26 cellular contexts compared by ENCODE assay signal in the genomic region with DNA sequence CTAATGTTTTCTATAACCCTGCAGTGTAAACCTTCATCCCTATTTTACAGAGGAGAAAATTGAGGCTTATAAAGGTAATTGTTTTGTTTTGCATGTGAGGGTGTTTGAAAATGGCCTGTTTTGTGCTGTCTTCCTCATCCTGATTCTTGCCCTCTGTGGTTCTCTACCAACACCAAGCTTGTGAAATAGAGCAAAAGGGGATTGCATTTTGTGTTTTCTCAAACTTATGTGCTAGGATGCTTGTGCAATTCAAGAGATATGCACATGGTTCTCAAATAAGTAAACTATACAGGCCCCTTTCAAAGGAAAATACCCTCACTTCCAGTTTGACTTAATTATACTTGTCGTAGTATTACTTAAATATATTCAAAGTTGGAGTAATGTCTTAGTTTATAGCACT. TPM values are rescaled to one million over a fixed set of nuclear protein-coding genes. Genes with fewer than 3 reads are reported as not detected.
DNase-seq lines count a peak whose midpoint lies in the region; ATAC-seq and TF ChIP-seq lines count a peak whose summit lies in the region.
"Had no signal": no experiment of that assay in that cellular context is flagged by ENCODE, and none has a peak within 500 bp of the region (broad histone marks: within the 10 kb centered on the region; RNA-seq: fewer than 3 reads in every experiment).

No MANE protein-coding gene starts in this region.

- peaks cover 6% of the 10 kb centered on the region for H3K9me3 ChIP-seq in left ventricle myocardium inferior (replicated peaks)
- H3K9me3 ChIP-seq in lower lobe of right lung: no peaks in the 10 kb centered on the region
- H3K9me3 ChIP-seq in upper lobe of right lung: no peaks in the 10 kb centered on the region
- H3K9me3 ChIP-seq in CD4-positive, alpha-beta memory T cell (ENCODE audit: control insufficient read depth in 1 of 2, low read length in 2 of 2): no peaks in the 10 kb centered on the region
- H3K9me3 ChIP-seq: body of pancreas, left lung, MG63, thoracic aorta had no signal

- H3K27ac ChIP-seq in left ventricle myocardium inferior (replicated peaks): peak overlapping the region; percentile 76
- peak overlapping the region; percentile 31 for H3K27ac ChIP-seq in lower lobe of right lung
- peak overlapping the region; percentile 38 for H3K27ac ChIP-seq in upper lobe of right lung
- no peak overlapping the region for H3K27ac ChIP-seq in CD4-positive, alpha-beta memory T cell (ENCODE audit: low read depth, low read length)
- H3K27ac ChIP-seq: neural progenitor cell, VCaP had no signal

- POLR2A ChIA-PET in CD4-positive, alpha-beta memory T cell (lab: Charles Lee; ENCODE audit: partially characterized antibody): interaction anchor here (2.1 kb wide), 1 partner anchor 9 kb away, joined by 6 read pairs; no protein-coding TSS in a partner anchor

- H3K27me3 ChIP-seq in left ventricle myocardium inferior (ENCODE audit: low read depth): no peaks in the 10 kb centered on the region
- no peaks in the 10 kb centered on the region for H3K27me3 ChIP-seq in lower lobe of right lung (ENCODE audit: low read depth)
- no peaks in the 10 kb centered on the region for H3K27me3 ChIP-seq in upper lobe of right lung
- no peaks in the 10 kb centered on the region for H3K27me3 ChIP-seq in CD4-positive, alpha-beta memory T cell (ENCODE audit: insufficient read depth, low read length)
- H3K27me3 ChIP-seq: body of pancreas, left lung, MG63, neural progenitor cell had no signal

- H3K27ac Mint-ChIP-seq in CD4-positive, alpha-beta memory T cell: no peak overlapping the region
- H3K27ac Mint-ChIP-seq: CD4-positive, alpha-beta T cell; neural progenitor cell had no signal

- no peak for DNase-seq in left ventricle myocardium inferior
- DNase-seq in left ventricle myocardium superior: no peak
- DNase-seq in SKM-1 treated with dmso at 0.1 percent for 144 hours (lab: John Stamatoyannopoulos, UW; ENCODE audit: unreplicated experiment): peak; percentile 74
- DNase-seq in lower lobe of right lung: no peak
- no peak for DNase-seq in upper lobe of right lung
- DNase-seq in nucleus accumbens (lab: John Stamatoyannopoulos, UW): no peak
- no peak for DNase-seq in CD4-positive, alpha-beta memory T cell
- DNase-seq: activated CD4-positive, alpha-beta T cell treated with anti-CD3 and anti-CD28 coated beads, Interleukin-2, amount 50 U/mL, for 4 hours; activated T-cell treated with anti-CD3 and anti-CD28 coated beads for 4 hours; body of pancreas; CD4-positive, alpha-beta T cell; effector memory CD4-positive, alpha-beta T cell; left lung; MG63; NCI-H1694; NCI-H526 treated with DMSO at 0.1 percent for 48 hours; PC-3; retina; SHP77 treated with DMSO at 0.1 percent for 48 hours; stimulated activated CD4-positive, alpha-beta T cell treated with anti-CD3 and anti-CD28 coated beads, Interleukin-15, amount 100 ng/mL, for 24 hours; T-helper 2 cell had no signal

- H3K27me3 Mint-ChIP-seq in CD4-positive, alpha-beta memory T cell: no peaks in the 10 kb centered on the region
- H3K27me3 Mint-ChIP-seq: activated naive CD4-positive, alpha-beta T cell treated with anti-CD3 and anti-CD28 coated beads, Interleukin-2, amount 50 U/mL, for 24 hours; CD4-positive, alpha-beta T cell had no signal

- CTCF ChIA-PET in CD4-positive, alpha-beta memory T cell (lab: Charles Lee; ENCODE audit: partially characterized antibody): interaction anchor here (1.1 to 1.3 kb wide), 2 partner anchors 11 to 367 kb away, joined by 3 read pairs; no protein-coding TSS in a partner anchor

- intact Hi-C loops in left ventricle myocardium inferior (cut with micrococcal nuclease) (no loop called here), left ventricle myocardium superior (cut with micrococcal nuclease) (loop anchor here (10.0 kb wide), 1 partner anchor 203 kb away; no protein-coding TSS in a partner anchor), lower lobe of right lung (cut with DNase I) (no loop called here), upper lobe of right lung (cut with DNase I) (no loop called here)
- intact Hi-C loops in CD4-positive, alpha-beta memory T cell (cut with micrococcal nuclease): no loop called here

- no peak for TF ChIP-seq CTCF in left ventricle myocardium inferior (IDR thresholded peaks at IDR 0.05; ENCODE audit: borderline replicate concordance)
- TF ChIP-seq CTCF in lower lobe of right lung (IDR thresholded peaks at IDR 0.05): no peak
- no peak for TF ChIP-seq CTCF in upper lobe of right lung (IDR thresholded peaks at IDR 0.05)

- no peaks in the 10 kb centered on the region for H3K36me3 Mint-ChIP-seq in CD4-positive, alpha-beta memory T cell

- no peak overlapping the region for H3K4me3 Mint-ChIP-seq in CD4-positive, alpha-beta memory T cell
- H3K4me3 Mint-ChIP-seq: activated naive CD4-positive, alpha-beta T cell treated with anti-CD3 and anti-CD28 coated beads, Interleukin-2, amount 50 U/mL, for 24 hours; CD4-positive, alpha-beta T cell; neural progenitor cell had no signal

- H3K4me3 ChIP-seq in left ventricle myocardium inferior (no peak overlapping the region), lower lobe of right lung (no peak overlapping the region), upper lobe of right lung (no peak overlapping the region)
- no peak overlapping the region for H3K4me3 ChIP-seq in CD4-positive, alpha-beta memory T cell (ENCODE audit: low read length in 2 of 2)
- H3K4me3 ChIP-seq: body of pancreas, left lung, MG63, neural progenitor cell, thoracic aorta had no signal

- H3K36me3 ChIP-seq in left ventricle myocardium inferior (no peaks in the 10 kb centered on the region), lower lobe of right lung (no peaks in the 10 kb centered on the region), upper lobe of right lung (no peaks in the 10 kb centered on the region)
- H3K36me3 ChIP-seq in CD4-positive, alpha-beta memory T cell (ENCODE audit: insufficient read depth, low read length): no peaks in the 10 kb centered on the region
- H3K36me3 ChIP-seq: left lung, MG63, thoracic aorta had no signal

- ATAC-seq in left ventricle myocardium superior (no peak), lower lobe of right lung (peak in 1 of 2 donors; percentile 28), upper lobe of right lung (peak; percentile 38), GM18498 (IDR thresholded peaks at IDR 0.05; ENCODE audit: unreplicated experiment) (no peak)
- ATAC-seq: body of pancreas had no signal

- peaks cover 50% of the 10 kb centered on the region for H3K4me1 ChIP-seq in left ventricle myocardium inferior
- H3K4me1 ChIP-seq in lower lobe of right lung: peaks cover 23% of the 10 kb centered on the region
- peaks cover 18% of the 10 kb centered on the region for H3K4me1 ChIP-seq in upper lobe of right lung
- peaks cover 23% of the 10 kb centered on the region for H3K4me1 ChIP-seq in CD4-positive, alpha-beta memory T cell (ENCODE audit: insufficient read depth, low read length)

- H3K4me1 Mint-ChIP-seq in CD4-positive, alpha-beta memory T cell: peaks cover 24 to 43% (median 32%) of the 10 kb centered on the region in 4 donors

- H3K9me3 Mint-ChIP-seq in CD4-positive, alpha-beta memory T cell: peaks cover 0 to 5% (median 0%) of the 10 kb centered on the region in 8 donors
- H3K9me3 Mint-ChIP-seq: activated naive CD4-positive, alpha-beta T cell treated with anti-CD3 and anti-CD28 coated beads, Interleukin-2, amount 50 U/mL, for 24 hours; CD4-positive, alpha-beta T cell had no signal

RNA-seq across cellular contexts. Expression of gene PAM, which starts 17.2 kb away (rescaled TPM):
- total RNA-seq in left ventricle myocardium inferior (1,051 TPM), left ventricle myocardium superior (1,055 TPM), lower lobe of right lung (171 TPM), upper lobe of right lung (227 TPM)
- 10 to 100 TPM; 25.8 to 31.0 TPM for total RNA-seq in CD4-positive, alpha-beta memory T cell
- polyA plus RNA-seq in CD4-positive, alpha-beta memory T cell: 10 to 100 TPM; 26.5 to 30.8 TPM
